12 cellular contexts compared by ENCODE assay signal in the genomic region with DNA sequence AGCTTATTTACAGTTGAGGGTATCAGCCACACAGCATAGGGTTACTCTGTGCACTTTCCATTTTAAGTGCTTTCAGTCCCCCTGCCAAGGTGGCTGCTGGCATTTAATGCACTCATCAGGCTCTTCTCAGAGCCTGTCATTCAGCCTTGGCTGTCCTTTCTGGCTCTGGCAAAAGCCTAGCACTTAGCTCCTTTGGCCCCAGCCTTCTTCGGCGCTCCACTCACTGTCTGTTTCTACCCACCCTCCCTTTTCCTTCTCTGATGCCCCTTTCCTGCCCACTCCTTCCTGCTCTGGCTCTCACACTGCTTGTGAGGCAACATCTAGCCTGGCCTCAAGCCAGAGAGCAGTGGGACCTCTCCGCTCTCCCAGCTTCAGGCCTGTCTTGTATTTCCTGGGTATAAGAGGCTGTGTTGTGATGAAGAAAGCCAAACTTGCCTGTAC.
A peak's percentile ranks its signal among the peaks of the same experiment; 100 is the strongest.
DNase-seq lines count a peak whose midpoint lies in the region; ATAC-seq, FAIRE-seq and TF ChIP-seq lines count a peak whose summit lies in the region.
"Had no signal": no experiment of that assay in that cellular context is flagged by ENCODE, and none has a peak within 500 bp of the region (broad histone marks: within the 10 kb centered on the region; RNA-seq: fewer than 3 reads in every experiment).

No MANE protein-coding gene starts in this region.

- CTCF ChIA-PET in A673 (lab: Charles Lee): interaction anchor here (1.0 kb wide), 1 partner anchor 12 kb away, joined by 3 read pairs; no protein-coding TSS in a partner anchor
- CTCF ChIA-PET in OCI-LY7 (lab: Charles Lee; ENCODE audit: unreplicated experiment): no interaction called here

- H3K36me3 ChIP-seq in A673 (ENCODE audit: insufficient read depth, low read length, poor library complexity, severe bottlenecking) (no peaks in the 10 kb centered on the region), MG63 (no peaks in the 10 kb centered on the region), bronchial epithelial cell (ENCODE audit: control insufficient read depth, insufficient read depth, low read length) (no peaks in the 10 kb centered on the region), left lung (no peaks in the 10 kb centered on the region), esophagus muscularis mucosa (no peaks in the 10 kb centered on the region), OCI-LY7 (ENCODE audit: insufficient read depth, low read length) (no peaks in the 10 kb centered on the region)

- no peaks in the 10 kb centered on the region for H3K27me3 ChIP-seq in A673 (replicated peaks; ENCODE audit: insufficient read depth, low read depth, low read length, poor library complexity)
- H3K27me3 ChIP-seq in MG63: no peaks in the 10 kb centered on the region
- no peaks in the 10 kb centered on the region for H3K27me3 ChIP-seq in bronchial epithelial cell (ENCODE audit: control insufficient read depth, insufficient read depth, low read length)
- no peaks in the 10 kb centered on the region for H3K27me3 ChIP-seq in left lung
- H3K27me3 ChIP-seq in esophagus muscularis mucosa: no peaks in the 10 kb centered on the region

- ATAC-seq in left lung (peak; percentile 77), HG03025 (IDR thresholded peaks at IDR 0.05; ENCODE audit: low FRiP score, unreplicated experiment) (no peak)

- no peaks in the 10 kb centered on the region for H3K9me3 ChIP-seq in A673 (ENCODE audit: low read depth, low read length, poor library complexity, severe bottlenecking)
- no peaks in the 10 kb centered on the region for H3K9me3 ChIP-seq in MG63
- no peaks in the 10 kb centered on the region for H3K9me3 ChIP-seq in left lung
- H3K9me3 ChIP-seq in esophagus muscularis mucosa: no peaks in the 10 kb centered on the region
- H3K9me3 ChIP-seq in OCI-LY7 (ENCODE audit: low read length): no peaks in the 10 kb centered on the region

- H3K27ac ChIP-seq in A673 (ENCODE audit: low read depth, low read length, poor library complexity, severe bottlenecking) (peak overlapping the region; percentile 3), left lung (no peak overlapping the region), esophagus muscularis mucosa (replicated peaks in 1 of 4) (no peak overlapping the region), OCI-LY7 (ENCODE audit: low read depth, low read length, poor library complexity, severe bottlenecking) (no peak overlapping the region)

- H4K20me1 ChIP-seq in OCI-LY7 (ENCODE audit: insufficient read depth, low read length): no peaks in the 10 kb centered on the region

- TF ChIP-seq POLR2A in esophagus muscularis mucosa (IDR thresholded peaks at IDR 0.05; ENCODE audit: low read depth): no peak

- no peaks in the 10 kb centered on the region for H3K9me2 ChIP-seq in OCI-LY7 (ENCODE audit: insufficient read depth, low read length)

- POLR2A ChIA-PET in A673 (lab: Charles Lee; ENCODE audit: low non-redundant PET): no interaction called here
- POLR2A ChIA-PET in OCI-LY7 (lab: Charles Lee): no interaction called here

- no peak overlapping the region for H3K4me2 ChIP-seq in OCI-LY7 (ENCODE audit: low read length)

- 65% methylated on average over 3 of the region's 3 CpGs for WGBS in esophagus muscularis mucosa

- H3K79me2 ChIP-seq in OCI-LY7 (ENCODE audit: insufficient read depth, low read depth, low read length): no peaks in the 10 kb centered on the region

- intact Hi-C loops in A673 (cut with micrococcal nuclease; ENCODE audit: unreplicated experiment): no loop called here
- intact Hi-C loops in left lung (cut with DNase I): no loop called here
- intact Hi-C loops in esophagus muscularis mucosa (cut with DNase I): no loop called here
- intact Hi-C loops in OCI-LY7 (cut with micrococcal nuclease; ENCODE audit: unreplicated experiment): no loop called here

- no TSS peak for BruUV-seq in A673 (replicated peaks; lab: Mats Ljungman, UMichigan)
- no TSS peak for BruUV-seq in OCI-LY7 (replicated peaks; lab: Mats Ljungman, UMichigan)

- H2AFZ ChIP-seq in OCI-LY7 (ENCODE audit: low read length): no peak overlapping the region

- FAIRE-seq in bronchial epithelial cell (lab: Jason Lieb, UNC): peak; percentile 87

- TF ChIP-seq EP300 in esophagus muscularis mucosa (IDR thresholded peaks at IDR 0.05): no peak

- DNase-seq in A673 (ENCODE audit: low spot score) (peak; percentile 96), MG63 (peak; percentile 82), bronchial epithelial cell (ENCODE audit: low read depth) (peak; percentile 17), left lung (peak in 1 of 2 donors; percentile 50), esophagus muscularis mucosa (ENCODE audit: extremely low spot score) (no peak), OCI-LY7 (ENCODE audit: low spot score) (no peak)
- no peak for DNase-seq in activated CD4-positive, CD25-positive, alpha-beta regulatory T cell treated with anti-CD3 and anti-CD28 coated beads, Interleukin-2, amount 50 U/mL, for 72 hours
- DNase-seq: activated T-cell treated with anti-CD3 and anti-CD28 coated beads, Interleukin-2, amount 50 U/mL, for 48 hours; H7; NCI-H187 treated with DMSO at 0.1 percent for 48 hours; stimulated activated CD4-positive, alpha-beta T cell treated with anti-CD3 and anti-CD28 coated beads, Interleukin-2, amount 100 ng/mL, for 48 hours had no signal

- peaks cover 35% of the 10 kb centered on the region for H3K4me1 ChIP-seq in A673 (ENCODE audit: insufficient read depth, low read length, poor library complexity, severe bottlenecking)
- peaks cover 8 to 11% of the 10 kb centered on the region in 2 donors for H3K4me1 ChIP-seq in left lung
- peaks cover 18 to 24% (median 21%) of the 10 kb centered on the region in 4 donors for H3K4me1 ChIP-seq in esophagus muscularis mucosa
- no peaks in the 10 kb centered on the region for H3K4me1 ChIP-seq in OCI-LY7 (ENCODE audit: insufficient read depth, low read length, poor library complexity, severe bottlenecking)

- H3K4me3 ChIP-seq in A673 (ENCODE audit: low read depth, low read length, poor library complexity, severe bottlenecking): no peak overlapping the region
- H3K4me3 ChIP-seq in MG63: no peak overlapping the region
- no peak overlapping the region for H3K4me3 ChIP-seq in bronchial epithelial cell (ENCODE audit: low read depth, low read length)
- no peak overlapping the region for H3K4me3 ChIP-seq in left lung
- H3K4me3 ChIP-seq in esophagus muscularis mucosa: no peak overlapping the region
- no peak overlapping the region for H3K4me3 ChIP-seq in OCI-LY7 (ENCODE audit: low read depth, low read length, poor library complexity, severe bottlenecking)

- TF ChIP-seq CTCF in A673 (conservative IDR thresholded peaks at IDR 0.05; ENCODE audit: low read depth, low read length) (no peak), bronchial epithelial cell (IDR thresholded peaks at IDR 0.05; ENCODE audit: insufficient read depth, low read length, severe bottlenecking) (no peak), left lung (IDR thresholded peaks at IDR 0.05) (no peak), esophagus muscularis mucosa (IDR thresholded peaks at IDR 0.05) (no peak), OCI-LY7 (conservative IDR thresholded peaks at IDR 0.05; ENCODE audit: low read length) (no peak)

Comparison
In these comparisons a context has a peak if more than half of its experiments do, and no peak if none do; other contexts are left out.
1. DNase-seq: peak in A673 (single experiment), MG63 (single experiment) and bronchial epithelial cell (single experiment); none in esophagus muscularis mucosa (single experiment), OCI-LY7 (single experiment) and activated CD4-positive, CD25-positive, alpha-beta regulatory T cell treated with anti-CD3 and anti-CD28 coated beads, Interleukin-2, amount 50 U/mL, for 72 hours (single experiment).